In the genomic region with DNA sequence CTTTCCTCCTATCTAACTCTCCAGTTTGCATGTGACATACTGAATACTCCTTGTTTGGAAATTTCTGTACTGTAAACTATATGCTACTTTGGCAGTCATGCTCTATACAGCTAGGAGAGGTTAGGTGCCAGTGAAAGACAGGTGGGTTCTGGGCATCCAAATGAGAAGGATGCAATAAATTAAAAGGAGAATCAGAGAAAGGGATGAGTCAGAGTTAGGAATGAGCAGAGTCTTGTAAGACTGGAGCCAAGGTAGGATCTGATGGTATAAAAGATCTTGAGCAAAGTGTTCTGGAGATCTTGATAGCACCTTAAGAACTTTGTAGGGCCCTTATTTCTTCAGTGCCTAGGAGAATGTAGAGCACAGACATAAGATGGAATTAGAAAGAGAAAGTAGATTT, we compare ENCODE assay signal across 29 cellular contexts.
"Had no signal": no experiment of that assay in that cellular context is flagged by ENCODE, and none has a peak within 500 bp of the region (broad histone marks: within the 10 kb centered on the region; RNA-seq: fewer than 3 reads in every experiment).

No MANE protein-coding gene starts in this region.

- H3K4me2 ChIP-seq: neural progenitor cell, smooth muscle cell had no signal

- H2AFZ ChIP-seq: neural progenitor cell, parathyroid adenoma had no signal

- H3K9ac ChIP-seq: neural progenitor cell, parathyroid adenoma had no signal

- H3K9me3 ChIP-seq: esophagus muscularis mucosa, heart right ventricle, mucosa of descending colon, right atrium auricular region, suprapubic skin, transverse colon, upper lobe of right lung, uterus had no signal

- H3K36me3 ChIP-seq: esophagus muscularis mucosa, heart right ventricle, neural progenitor cell, right atrium auricular region, suprapubic skin, transverse colon, upper lobe of right lung, uterus had no signal

- H3K27me3 ChIP-seq: dorsolateral prefrontal cortex, esophagus muscularis mucosa, heart right ventricle, neural progenitor cell, right atrium auricular region, suprapubic skin, transverse colon, upper lobe of right lung, uterus had no signal

- DNase-seq: dorsolateral prefrontal cortex; effector CD4-positive, alpha-beta T cell; foreskin melanocyte; glutamatergic neuron; heart right ventricle; hippocampal formation; islet precursor cell; mesenchymal stem cell; mucosa of descending colon; naive thymus-derived CD4-positive, alpha-beta T cell; stimulated activated CD4-positive, alpha-beta T cell treated with anti-CD3 and anti-CD28 coated beads, Interleukin-12 subunit alpha, Interleukin-12 subunit beta, amount 100 ng/mL, for 4 hours; stimulated activated CD4-positive, alpha-beta T cell treated with anti-CD3 and anti-CD28 coated beads, Interleukin-1b, Interleukin-23, amount 100 ng/mL, for 48 hours; stimulated activated CD4-positive, alpha-beta T cell treated with anti-CD3 and anti-CD28 coated beads, Interleukin-4, amount 100 ng/mL, for 1 hour; stimulated activated CD8-positive, alpha-beta memory T cell treated with anti-CD3 and anti-CD28 coated beads, Interleukin-4, amount 100 ng/mL, for 48 hours; stimulated activated naive CD4-positive, alpha-beta T cell; stimulated activated naive CD8-positive, alpha-beta T cell treated with anti-CD3 and anti-CD28 coated beads, Interleukin-15, amount 100 ng/mL, for 72 hours; transverse colon; upper lobe of right lung; uterus had no signal

- ATAC-seq: heart right ventricle; left lobe of liver; mucosa of descending colon; naive thymus-derived CD4-positive, alpha-beta T cell; sciatic nerve; stimulated activated naive CD8-positive, alpha-beta T cell treated with anti-CD3 and anti-CD28 coated beads, Interleukin-15, amount 100 ng/mL, for 72 hours; upper lobe of right lung had no signal

- H3K4me1 ChIP-seq: esophagus muscularis mucosa, heart right ventricle, neural progenitor cell, parathyroid adenoma, right atrium auricular region, suprapubic skin, transverse colon, upper lobe of right lung, uterus had no signal

- H3K79me2 ChIP-seq: parathyroid adenoma had no signal

- FAIRE-seq: colon had no signal

- H3K4me3 ChIP-seq: dorsolateral prefrontal cortex, esophagus muscularis mucosa, heart right ventricle, lung, mucosa of descending colon, neural progenitor cell, right atrium auricular region, smooth muscle cell, suprapubic skin, transverse colon, upper lobe of right lung, uterus had no signal

- H3K27ac ChIP-seq: esophagus muscularis mucosa, heart right ventricle, neural progenitor cell, parathyroid adenoma, right atrium auricular region, suprapubic skin, transverse colon, upper lobe of right lung, uterus had no signal
